In the genomic region with DNA sequence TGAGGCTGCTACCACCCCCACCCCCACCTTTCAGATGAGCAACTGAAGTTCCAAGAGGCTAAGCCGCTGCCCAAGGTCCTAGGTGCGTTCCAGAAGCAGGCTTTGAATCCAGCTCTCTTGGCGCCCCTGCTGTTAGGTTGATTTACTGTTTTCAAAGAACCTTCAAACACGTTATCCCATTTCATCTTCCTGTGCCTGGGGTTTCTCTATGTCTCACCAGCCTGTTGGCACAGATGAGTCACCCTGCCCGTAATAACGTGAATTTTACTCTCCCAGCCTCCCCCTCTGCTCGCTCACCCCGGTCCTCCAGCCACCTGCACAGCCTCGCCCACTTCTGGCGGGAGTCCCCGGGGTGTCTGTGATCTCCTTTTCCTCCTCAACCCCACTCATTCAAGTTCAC, we compare ENCODE assay signal across 10 cellular contexts. TPM values are rescaled to one million over a fixed set of nuclear protein-coding genes. Genes with fewer than 3 reads are reported as not detected.
DNase-seq lines count a peak whose midpoint lies in the region; ATAC-seq lines count a peak whose summit lies in the region.
"Had no signal": no experiment of that assay in that cellular context is flagged by ENCODE, and none has a peak within 500 bp of the region (broad histone marks: within the 10 kb centered on the region; RNA-seq: fewer than 3 reads in every experiment).

No MANE protein-coding gene starts in this region.

- no peak overlapping the region for H2BK15ac ChIP-seq in neuronal stem cell (ENCODE audit: low read length)

- no peaks in the 10 kb centered on the region for H3K27me3 ChIP-seq in CD4-positive, CD25-positive, alpha-beta regulatory T cell (ENCODE audit: control insufficient read depth, insufficient read depth, low read length)
- peaks cover 0 to 12% (median 0%) of the 10 kb centered on the region in 3 experiments for H3K27me3 ChIP-seq in neuronal stem cell (ENCODE audit: control insufficient read depth in 3 of 3, insufficient read depth in 3 of 3, low read depth in 1 of 3, low read length in 3 of 3)
- H3K27me3 ChIP-seq: thyroid gland had no signal

- no peaks in the 10 kb centered on the region for H3K36me3 Mint-ChIP-seq in CD4-positive, CD25-positive, alpha-beta regulatory T cell

- H3K4ac ChIP-seq in neuronal stem cell (ENCODE audit: low read length) = no peak overlapping the region

- WGBS in neuronal stem cell (ENCODE audit: extremely low coverage in 2 of 2, insufficient read length in 2 of 2, insufficient replicate concordance in 1 of 2), 2 donors = no CpG with 5 or more reads among the region's 11 CpGs

- ATAC-seq in CD4-positive, CD25-positive, alpha-beta regulatory T cell (ENCODE audit: low read depth in 2 of 2) = peak; percentile 43 to 47
- ATAC-seq in HG02970 (IDR thresholded peaks at IDR 0.05; ENCODE audit: low FRiP score, unreplicated experiment) (no peak), HG03108 (IDR thresholded peaks at IDR 0.05; ENCODE audit: unreplicated experiment) (no peak)

- H3K23ac ChIP-seq in neuronal stem cell (ENCODE audit: low read depth, low read length, poor library complexity) = no peak overlapping the region

- no peak overlapping the region for H3K18ac ChIP-seq in neuronal stem cell (ENCODE audit: low read length)

- no peak overlapping the region for H2AK5ac ChIP-seq in neuronal stem cell (ENCODE audit: low read depth, low read length)

- H3K4me1 ChIP-seq in CD4-positive, CD25-positive, alpha-beta regulatory T cell (ENCODE audit: control insufficient read depth, insufficient read depth, low read length, poor library complexity, severe bottlenecking) = peaks cover 25% of the 10 kb centered on the region
- no peaks in the 10 kb centered on the region for H3K4me1 ChIP-seq in neuronal stem cell (ENCODE audit: control insufficient read depth in 2 of 2, insufficient read depth in 1 of 2, low read depth in 1 of 2, low read length in 2 of 2)

- peak overlapping the region in 2 of 4 donors; percentile 39 to 50 for H3K4me3 Mint-ChIP-seq in CD4-positive, CD25-positive, alpha-beta regulatory T cell
- H3K4me3 Mint-ChIP-seq: dendritic cell treated with granulocyte-macrophage colony-stimulating factor and Interleukin-4, amounts not matched to agents 40 ng/mL and 50 ng/mL, for 4 days had no signal

- no peak overlapping the region for H4K8ac ChIP-seq in neuronal stem cell (ENCODE audit: low read depth, low read length)

- H2BK120ac ChIP-seq in neuronal stem cell (ENCODE audit: low read depth, low read length) = no peak overlapping the region

- no peak overlapping the region for H3K27ac ChIP-seq in CD4-positive, CD25-positive, alpha-beta regulatory T cell (ENCODE audit: insufficient read depth, low read length, poor library complexity, severe bottlenecking)
- no peak overlapping the region for H3K27ac ChIP-seq in neuronal stem cell (replicated peaks; ENCODE audit: low read length)
- H3K27ac ChIP-seq: thyroid gland had no signal

- H3K4me1 Mint-ChIP-seq in CD4-positive, CD25-positive, alpha-beta regulatory T cell = peaks cover 3 to 30% (median 15%) of the 10 kb centered on the region in 4 donors

- DNase-seq in CD4-positive, CD25-positive, alpha-beta regulatory T cell = peak in 1 of 3 donors; percentile 57
- DNase-seq in MV-4-11 (lab: John Stamatoyannopoulos, UW) (peak; percentile 39), neuronal stem cell (ENCODE audit: low spot score) (no peak), EL (no peak), DMS 273 treated with DMSO at 0.1 percent for 48 hours (lab: John Stamatoyannopoulos, UW) (no peak)
- peak; percentile 29 for DNase-seq in activated CD8-positive, alpha-beta memory T cell treated with anti-CD3 and anti-CD28 coated beads, Interleukin-2, amount 50 U/mL, for 4 hours
- DNase-seq: thyroid gland had no signal

- no peaks in the 10 kb centered on the region for H3K36me3 ChIP-seq in CD4-positive, CD25-positive, alpha-beta regulatory T cell (ENCODE audit: control insufficient read depth, insufficient read depth, low read length)
- H3K36me3 ChIP-seq in neuronal stem cell (replicated peaks in 1 of 2; ENCODE audit: control insufficient read depth in 2 of 2, insufficient read depth in 2 of 2, low read length in 2 of 2) = no peaks in the 10 kb centered on the region
- H3K36me3 ChIP-seq: thyroid gland had no signal

- peak overlapping the region; percentile 43 for H3K4me3 ChIP-seq in CD4-positive, CD25-positive, alpha-beta regulatory T cell (ENCODE audit: low read depth, low read length)
- no peak overlapping the region for H3K4me3 ChIP-seq in neuronal stem cell (ENCODE audit: low read length in 2 of 2)
- H3K4me3 ChIP-seq: thyroid gland had no signal

- H3K9ac ChIP-seq in neuronal stem cell (ENCODE audit: low read depth, low read length, poor library complexity) = no peak overlapping the region

- peak overlapping the region; percentile 50 for H2BK12ac ChIP-seq in neuronal stem cell (ENCODE audit: low read length)

- H2BK5ac ChIP-seq in neuronal stem cell (ENCODE audit: low read length) = no peak overlapping the region

- no peaks in the 10 kb centered on the region for H3K79me1 ChIP-seq in neuronal stem cell (ENCODE audit: low read depth, low read length)

- H3K4me2 ChIP-seq in neuronal stem cell (ENCODE audit: insufficient read depth, low read length, poor library complexity, severe bottlenecking) = no peak overlapping the region

- H3K27ac Mint-ChIP-seq in CD4-positive, CD25-positive, alpha-beta regulatory T cell = peak overlapping the region in 2 of 3 donors; percentile 75 to 80
- H3K27ac Mint-ChIP-seq: dendritic cell treated with granulocyte-macrophage colony-stimulating factor and Interleukin-4, amounts not matched to agents 40 ng/mL and 50 ng/mL, for 4 days had no signal

- no peak overlapping the region for H2AFZ ChIP-seq in neuronal stem cell (ENCODE audit: low read length)

- no peaks in the 10 kb centered on the region for H3K27me3 Mint-ChIP-seq in CD4-positive, CD25-positive, alpha-beta regulatory T cell
- H3K27me3 Mint-ChIP-seq: dendritic cell treated with granulocyte-macrophage colony-stimulating factor and Interleukin-4, amounts not matched to agents 40 ng/mL and 50 ng/mL, for 4 days had no signal

- H3K14ac ChIP-seq in neuronal stem cell (ENCODE audit: low read length) = no peak overlapping the region

- no peak overlapping the region for H4K91ac ChIP-seq in neuronal stem cell (ENCODE audit: low read depth, low read length, poor library complexity)

- no peaks in the 10 kb centered on the region for H3K9me3 ChIP-seq in CD4-positive, CD25-positive, alpha-beta regulatory T cell (ENCODE audit: control insufficient read depth in 2 of 2, low read length in 2 of 2)
- no peaks in the 10 kb centered on the region for H3K9me3 ChIP-seq in neuronal stem cell (replicated peaks in 1 of 2; ENCODE audit: control insufficient read depth in 2 of 2, insufficient read depth in 1 of 2, low read depth in 1 of 2, low read length in 2 of 2)
- H3K9me3 ChIP-seq: thyroid gland had no signal

- peaks cover 0 to 2% (median 0%) of the 10 kb centered on the region in 7 donors for H3K9me3 Mint-ChIP-seq in CD4-positive, CD25-positive, alpha-beta regulatory T cell
- H3K9me3 Mint-ChIP-seq: dendritic cell treated with granulocyte-macrophage colony-stimulating factor and Interleukin-4, amounts not matched to agents 40 ng/mL and 50 ng/mL, for 4 days had no signal

RNA-seq across cellular contexts. Expression of gene TSEN2, which starts 13.1 kb away (rescaled TPM):
- total RNA-seq in CD4-positive, CD25-positive, alpha-beta regulatory T cell = 7.8 TPM
- polyA plus RNA-seq in CD4-positive, CD25-positive, alpha-beta regulatory T cell = 10 to 100 TPM in 2 of 4 donors, 1 to 10 TPM in 2; 8.2 to 14.9 (median 12.1) TPM
- polyA plus RNA-seq in neuronal stem cell (2013, experiment 1 of 2) = 13.0 TPM
- polyA plus RNA-seq in neuronal stem cell (2013, experiment 2 of 2) = 13.7 TPM

Comparison
In these comparisons a context has a peak if more than half of its experiments do, and no peak if none do; other contexts are left out.
1. ATAC-seq: peak in CD4-positive, CD25-positive, alpha-beta regulatory T cell (2 of 2); none in HG02970 (single experiment) and HG03108 (single experiment).
2. DNase-seq: peak in MV-4-11 (single experiment) and activated CD8-positive, alpha-beta memory T cell treated with anti-CD3 and anti-CD28 coated beads, Interleukin-2, amount 50 U/mL, for 4 hours (single experiment); none in neuronal stem cell (single experiment), EL (single experiment) and DMS 273 treated with DMSO at 0.1 percent for 48 hours (single experiment).